ENCODE assay signal across 25 cellular contexts in the genomic region with DNA sequence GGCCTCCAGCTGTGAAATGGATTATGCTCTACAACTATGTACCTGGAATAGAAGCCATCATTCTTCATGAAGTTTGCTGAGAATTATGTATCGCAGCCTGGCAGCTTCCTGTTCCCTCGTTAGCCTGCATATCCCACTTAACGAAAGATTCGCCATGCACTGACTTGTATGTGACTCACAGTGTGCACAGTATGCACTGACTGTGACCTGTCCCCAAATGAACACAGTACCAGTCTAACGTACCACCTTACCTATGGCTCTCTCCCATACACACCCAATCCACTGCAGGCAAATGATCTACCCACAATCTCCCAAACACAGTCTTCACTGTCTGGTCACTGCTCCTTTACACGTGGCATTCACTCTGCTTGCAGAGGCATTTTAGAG.
"Had no signal": no experiment of that assay in that cellular context is flagged by ENCODE, and none has a peak within 500 bp of the region (broad histone marks: within the 10 kb centered on the region; RNA-seq: fewer than 3 reads in every experiment).

No MANE protein-coding gene starts in this region.

- H3K9me3 ChIP-seq: esophagus muscularis mucosa, gastroesophageal sphincter, lower lobe of right lung, neutrophil, spleen, stomach, thoracic aorta, transverse colon had no signal

- H3K9me3 Mint-ChIP-seq: dendritic cell treated with granulocyte-macrophage colony-stimulating factor and Interleukin-4, amounts not matched to agents 40 ng/mL and 50 ng/mL, for 4 days; memory B cell; natural killer cell treated with Interleukin-12 subunit alpha and Interleukin-12 subunit beta and Interleukin-15 and Interleukin-18, amount 100 ng/mL, for 72 hours; stimulated activated naive B cell treated with anti-CD40 and anti-IgM and Interleukin-4, amounts not matched to agents 10 μg/mL and 1 μg/mL and 100 μg/mL, for 72 hours had no signal

- H3K27me3 Mint-ChIP-seq: dendritic cell treated with granulocyte-macrophage colony-stimulating factor and Interleukin-4, amounts not matched to agents 40 ng/mL and 50 ng/mL, for 4 days; memory B cell; natural killer cell treated with Interleukin-12 subunit alpha and Interleukin-12 subunit beta and Interleukin-15 and Interleukin-18, amount 100 ng/mL, for 72 hours; stimulated activated naive B cell treated with anti-CD40 and anti-IgM and Interleukin-4, amounts not matched to agents 10 μg/mL and 1 μg/mL and 100 μg/mL, for 72 hours had no signal

- H3K36me3 ChIP-seq: esophagus muscularis mucosa, gastroesophageal sphincter, lower lobe of right lung, neutrophil, spleen, stomach, thoracic aorta, transverse colon had no signal

- FAIRE-seq: colon, endothelial cell of umbilical vein had no signal

- DNase-seq: cerebellar nuclear complex; glutamatergic neuron; islet precursor cell; lower lobe of right lung; midbrain; posterior cingulate gyrus; spleen; stimulated activated CD4-positive, alpha-beta T cell treated with anti-CD3 and anti-CD28 coated beads, Interleukin-15, amount 100 ng/mL, for 24 hours; stimulated activated CD4-positive, alpha-beta T cell treated with anti-CD3 and anti-CD28 coated beads, Interleukin-1b, Interleukin-23, amount 100 ng/mL, for 48 hours; stimulated activated CD4-positive, alpha-beta T cell treated with anti-CD3 and anti-CD28 coated beads, Interleukin-4, amount 100 ng/mL, for 4 hours; stimulated activated naive B cell treated with anti-CD40 and anti-IgM and Interleukin-4, amounts not matched to agents 10 μg/mL and 1 μg/mL and 100 μg/mL, for 72 hours; stomach; substantia nigra; transverse colon had no signal

- H3K4me3 ChIP-seq: esophagus muscularis mucosa, gastroesophageal sphincter, lower lobe of right lung, spleen, stomach, thoracic aorta, transverse colon had no signal

- H3K27ac ChIP-seq: esophagus muscularis mucosa, gastroesophageal sphincter, lower lobe of right lung, neutrophil, spleen, stomach, thoracic aorta, transverse colon had no signal

- ATAC-seq: gastroesophageal sphincter; left lobe of liver; lower lobe of right lung; natural killer cell treated with Interleukin-12 subunit alpha and Interleukin-12 subunit beta and Interleukin-15 and Interleukin-18, amount 100 ng/mL, for 72 hours; sciatic nerve; stimulated activated naive B cell treated with anti-CD40 and anti-IgM and Interleukin-4, amounts not matched to agents 10 μg/mL and 1 μg/mL and 100 μg/mL, for 72 hours had no signal

- H3K36me3 Mint-ChIP-seq: memory B cell; natural killer cell treated with Interleukin-12 subunit alpha and Interleukin-12 subunit beta and Interleukin-15 and Interleukin-18, amount 100 ng/mL, for 72 hours; stimulated activated naive B cell treated with anti-CD40 and anti-IgM and Interleukin-4, amounts not matched to agents 10 μg/mL and 1 μg/mL and 100 μg/mL, for 72 hours had no signal

- H3K27ac Mint-ChIP-seq: dendritic cell treated with granulocyte-macrophage colony-stimulating factor and Interleukin-4, amounts not matched to agents 40 ng/mL and 50 ng/mL, for 4 days; memory B cell; stimulated activated naive B cell treated with anti-CD40 and anti-IgM and Interleukin-4, amounts not matched to agents 10 μg/mL and 1 μg/mL and 100 μg/mL, for 72 hours had no signal

- H3K27me3 ChIP-seq: esophagus muscularis mucosa, gastroesophageal sphincter, neutrophil, spleen, stomach, transverse colon had no signal

- H3K4me3 Mint-ChIP-seq: dendritic cell treated with granulocyte-macrophage colony-stimulating factor and Interleukin-4, amounts not matched to agents 40 ng/mL and 50 ng/mL, for 4 days; memory B cell; natural killer cell treated with Interleukin-12 subunit alpha and Interleukin-12 subunit beta and Interleukin-15 and Interleukin-18, amount 100 ng/mL, for 72 hours; stimulated activated naive B cell treated with anti-CD40 and anti-IgM and Interleukin-4, amounts not matched to agents 10 μg/mL and 1 μg/mL and 100 μg/mL, for 72 hours had no signal

- H3K4me1 ChIP-seq: esophagus muscularis mucosa, gastroesophageal sphincter, lower lobe of right lung, stomach had no signal
